Comparison of ENCODE assay signal across 9 cellular contexts in the genomic region with DNA sequence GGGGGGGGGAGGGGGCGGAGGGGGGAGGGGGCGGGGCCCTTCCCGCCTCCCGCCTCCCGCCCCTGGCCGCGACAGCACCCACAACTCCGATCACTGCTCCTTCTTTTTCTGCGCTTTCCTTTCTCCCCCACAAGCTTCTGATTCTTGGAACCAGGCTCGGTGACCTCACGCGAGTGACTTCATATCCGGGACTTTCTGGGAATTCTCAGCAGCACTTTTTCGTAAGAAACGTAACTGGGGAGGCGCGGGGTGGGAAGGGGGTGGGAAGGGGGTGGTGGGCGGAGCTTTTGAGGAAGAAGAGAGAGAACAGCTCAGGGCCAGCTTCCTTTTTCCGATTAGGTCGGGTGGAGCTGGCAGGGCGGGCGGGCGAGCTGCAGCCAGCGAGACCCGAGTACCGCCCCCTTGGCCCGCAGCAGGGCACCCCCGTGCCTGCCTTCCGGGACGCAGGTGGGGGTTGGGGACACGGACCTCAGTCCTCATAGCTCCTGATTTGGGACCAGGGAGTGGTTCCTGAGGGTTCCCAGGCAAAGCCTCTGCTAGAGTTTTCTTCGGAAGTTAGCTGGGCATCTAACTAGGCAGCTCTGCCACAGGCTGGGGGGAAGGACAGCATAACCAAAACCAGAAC. TPM values are rescaled to one million over a fixed set of nuclear protein-coding genes. Genes with fewer than 3 reads are reported as not detected.
A peak's percentile ranks its signal among the peaks of the same experiment; 100 is the strongest.
DNase-seq lines count a peak whose midpoint lies in the region; ATAC-seq, FAIRE-seq and TF ChIP-seq lines count a peak whose summit lies in the region.
"Had no signal": no experiment of that assay in that cellular context is flagged by ENCODE, and none has a peak within 500 bp of the region (broad histone marks: within the 10 kb centered on the region; RNA-seq: fewer than 3 reads in every experiment).

No MANE protein-coding gene starts in this region.

- peak; percentile 50 for ATAC-seq in stimulated activated naive CD8-positive, alpha-beta T cell treated with anti-CD3 and anti-CD28 coated beads, Interleukin-15, amount 100 ng/mL, for 72 hours

- H3K4me1 ChIP-seq in HUES64 (ENCODE audit: insufficient read depth, low read length): peaks cover 32% of the 10 kb centered on the region
- peaks cover 36% of the 10 kb centered on the region for H3K4me1 ChIP-seq in SJSA1 (replicated peaks)
- H3K4me1 ChIP-seq in neural progenitor cell: peaks cover 23% of the 10 kb centered on the region

- intact Hi-C loops in activated naive CD4-positive, alpha-beta T cell treated with anti-CD3 and anti-CD28 coated beads for 36 hours (cut with micrococcal nuclease): loop anchor here (1.0 kb wide), 1 partner anchor 127 kb away; a partner anchor contains a TSS

- H3K79me2 ChIP-seq in neural progenitor cell (ENCODE audit: low read depth): no peaks in the 10 kb centered on the region

- no peak for FAIRE-seq in frontal cortex (lab: Jason Lieb, UNC)
- FAIRE-seq: G401.6 had no signal

- H3K4me3 Mint-ChIP-seq in activated naive CD4-positive, alpha-beta T cell treated with anti-CD3 and anti-CD28 coated beads for 36 hours: peak overlapping the region; percentile 72
- H3K4me3 Mint-ChIP-seq in neural progenitor cell: peak overlapping the region; percentile 81
- peak overlapping the region; percentile 22 to 77 for H3K4me3 Mint-ChIP-seq in stimulated activated naive CD8-positive, alpha-beta T cell treated with anti-CD3 and anti-CD28 coated beads, Interleukin-15, amount 100 ng/mL, for 72 hours

- no peaks in the 10 kb centered on the region for H4K20me1 ChIP-seq in neural progenitor cell (ENCODE audit: low read depth)

- H3K9me3 Mint-ChIP-seq in activated naive CD4-positive, alpha-beta T cell treated with anti-CD3 and anti-CD28 coated beads for 36 hours: peaks cover 7% of the 10 kb centered on the region
- peaks cover 4% of the 10 kb centered on the region for H3K9me3 Mint-ChIP-seq in neural progenitor cell
- peaks cover 0 to 6% of the 10 kb centered on the region in 2 donors for H3K9me3 Mint-ChIP-seq in stimulated activated naive CD8-positive, alpha-beta T cell treated with anti-CD3 and anti-CD28 coated beads, Interleukin-15, amount 100 ng/mL, for 72 hours

- 1% methylated on average over 29 of the region's 32 CpGs for WGBS in HUES64

- peak overlapping the region; percentile 67 for H3K9ac ChIP-seq in HUES64 (ENCODE audit: low read depth, low read length)
- H3K9ac ChIP-seq in neural progenitor cell: no peak overlapping the region

- peak overlapping the region; percentile 67 for H3K4me3 ChIP-seq in HUES64 (ENCODE audit: low read length)
- peak overlapping the region; percentile 40 for H3K4me3 ChIP-seq in SJSA1
- H3K4me3 ChIP-seq in neural progenitor cell: peak overlapping the region; percentile 54

- H3F3A ChIP-seq in neural progenitor cell (ENCODE audit: low read depth): peaks cover 31% of the 10 kb centered on the region

- H3K27ac ChIP-seq in HUES64 (ENCODE audit: low read depth, low read length): peak overlapping the region; percentile 82
- peak overlapping the region; percentile 63 for H3K27ac ChIP-seq in SJSA1
- H3K27ac ChIP-seq in neural progenitor cell: no peak overlapping the region

- peaks cover 49% of the 10 kb centered on the region for H3K4me1 Mint-ChIP-seq in activated naive CD4-positive, alpha-beta T cell treated with anti-CD3 and anti-CD28 coated beads for 36 hours (ENCODE audit: low read depth)
- peaks cover 55% of the 10 kb centered on the region for H3K4me1 Mint-ChIP-seq in neural progenitor cell
- H3K4me1 Mint-ChIP-seq in stimulated activated naive CD8-positive, alpha-beta T cell treated with anti-CD3 and anti-CD28 coated beads, Interleukin-15, amount 100 ng/mL, for 72 hours: peaks cover 54% of the 10 kb centered on the region

- H3K27me3 ChIP-seq in HUES64 (ENCODE audit: insufficient read depth, low read length) (peaks cover 15% of the 10 kb centered on the region), SJSA1 (replicated peaks) (no peaks in the 10 kb centered on the region), neural progenitor cell (peaks cover 17% of the 10 kb centered on the region)

- H3K36me3 Mint-ChIP-seq in activated naive CD4-positive, alpha-beta T cell treated with anti-CD3 and anti-CD28 coated beads for 36 hours (ENCODE audit: low read depth): peaks cover 3% of the 10 kb centered on the region
- no peaks in the 10 kb centered on the region for H3K36me3 Mint-ChIP-seq in neural progenitor cell

- CTCF ChIA-PET in activated naive CD4-positive, alpha-beta T cell treated with anti-CD3 and anti-CD28 coated beads for 36 hours (lab: Charles Lee): interaction anchor here (0.9 to 1.9 kb wide), 7 partner anchors 13 to 114 kb away, joined by 3 to 9 read pairs (median 4); no protein-coding TSS in a partner anchor

- H3K36me3 ChIP-seq in HUES64 (ENCODE audit: insufficient read depth, low read length) (no peaks in the 10 kb centered on the region), SJSA1 (no peaks in the 10 kb centered on the region), neural progenitor cell (no peaks in the 10 kb centered on the region)

- no peak for TF ChIP-seq CTCF in neural progenitor cell (IDR thresholded peaks at IDR 0.05)

- H3K27ac Mint-ChIP-seq in activated naive CD4-positive, alpha-beta T cell treated with anti-CD3 and anti-CD28 coated beads for 36 hours: peak overlapping the region; percentile 92
- peak overlapping the region; percentile 90 for H3K27ac Mint-ChIP-seq in neural progenitor cell
- peak overlapping the region in 1 of 2 donors; percentile 33 for H3K27ac Mint-ChIP-seq in stimulated activated naive CD8-positive, alpha-beta T cell treated with anti-CD3 and anti-CD28 coated beads, Interleukin-15, amount 100 ng/mL, for 72 hours

- H3K9me3 ChIP-seq in HUES64 (ENCODE audit: insufficient read depth, low read depth, low read length) (no peaks in the 10 kb centered on the region), SJSA1 (replicated peaks) (no peaks in the 10 kb centered on the region), neural progenitor cell (ENCODE audit: low read depth) (no peaks in the 10 kb centered on the region)

- H3K27me3 Mint-ChIP-seq in activated naive CD4-positive, alpha-beta T cell treated with anti-CD3 and anti-CD28 coated beads for 36 hours (ENCODE audit: low read depth): no peaks in the 10 kb centered on the region
- peaks cover 12% of the 10 kb centered on the region for H3K27me3 Mint-ChIP-seq in neural progenitor cell (ENCODE audit: insufficient read depth, low read depth)
- H3K27me3 Mint-ChIP-seq in stimulated activated naive CD8-positive, alpha-beta T cell treated with anti-CD3 and anti-CD28 coated beads, Interleukin-15, amount 100 ng/mL, for 72 hours: no peaks in the 10 kb centered on the region

- peak overlapping the region; percentile 88 for H3K4me2 ChIP-seq in neural progenitor cell

- peak overlapping the region; percentile 52 for H2AFZ ChIP-seq in neural progenitor cell (replicated peaks)

- peak; percentile 25 for DNase-seq in NCI-H1436 (lab: John Stamatoyannopoulos, UW)
- no peak for DNase-seq in NCI-H1436 treated with DMSO at 0.1 percent for 48 hours (lab: John Stamatoyannopoulos, UW)
- DNase-seq in SJSA1 (ENCODE audit: low read depth in 1 of 2, low spot score in 2 of 2): peak; percentile 56 to 80
- peak; percentile 94 for DNase-seq in activated naive CD4-positive, alpha-beta T cell treated with anti-CD3 and anti-CD28 coated beads for 36 hours
- DNase-seq in frontal cortex (ENCODE audit: low spot score in 2 of 2): peak; percentile 83 to 87
- peak; percentile 82 for DNase-seq in neural progenitor cell (ENCODE audit: low spot score)
- DNase-seq in stimulated activated naive CD8-positive, alpha-beta T cell treated with anti-CD3 and anti-CD28 coated beads, Interleukin-15, amount 100 ng/mL, for 72 hours: peak; percentile 48 to 68

RNA-seq across cellular contexts. Expression of a gene that starts 14.6 kb away (rescaled TPM):
- polyA plus RNA-seq in HUES64 (2013, experiment 1 of 2): not detected
- 0.13 TPM for polyA plus RNA-seq in HUES64 (2013, experiment 2 of 2)
- 0.69 and 1.9 TPM in 2 replicates for total RNA-seq in SJSA1 (2014; rRNA removed; shearing (Covaris generic))
- total RNA-seq in activated naive CD4-positive, alpha-beta T cell treated with anti-CD3 and anti-CD28 coated beads for 36 hours: under 1 TPM; 0.62 to 0.72 TPM
- total RNA-seq in frontal cortex: not detected
- not detected in 2 replicates for total RNA-seq in neural progenitor cell (ENCODE audit: low replicate concordance)

RNA-seq across cellular contexts. Expression of a gene that starts 24.4 kb away (rescaled TPM):
- 5.1 TPM for polyA plus RNA-seq in HUES64 (2013, experiment 1 of 2)
- polyA plus RNA-seq in HUES64 (2013, experiment 2 of 2): 5.8 TPM
- 11.9 and 14.1 TPM in 2 replicates for total RNA-seq in SJSA1 (2014; rRNA removed; shearing (Covaris generic))
- total RNA-seq in activated naive CD4-positive, alpha-beta T cell treated with anti-CD3 and anti-CD28 coated beads for 36 hours: 10 to 100 TPM; 66.5 to 71.0 TPM
- total RNA-seq in frontal cortex (2.4 TPM), neural progenitor cell (ENCODE audit: low replicate concordance) (1.9 and 6.5 TPM in 2 replicates)
